27 cellular contexts compared by ENCODE assay signal in genomic region chr2:216576611-216577010, GRCh38.
"Had no signal": no experiment of that assay in that cellular context is flagged by ENCODE, and none has a peak within 500 bp of the region (broad histone marks: within the 10 kb centered on the region; RNA-seq: fewer than 3 reads in every experiment).

No MANE protein-coding gene starts in this region.

- H3K36me3 ChIP-seq: neural progenitor cell, ovary, right lobe of liver, sigmoid colon, stomach, thoracic aorta, thyroid gland, tibial nerve, upper lobe of left lung, vagina had no signal

- H3K4me3 ChIP-seq: neural progenitor cell, ovary, psoas muscle, right lobe of liver, sigmoid colon, stomach, thoracic aorta, thyroid gland, tibial nerve, upper lobe of left lung, vagina had no signal

- H3K9me3 ChIP-seq: ovary, psoas muscle, right lobe of liver, sigmoid colon, stomach, thoracic aorta, thyroid gland, tibial nerve, upper lobe of left lung, vagina had no signal

- ATAC-seq: psoas muscle; right cardiac atrium; right lobe of liver; stimulated activated effector memory CD8-positive, alpha-beta T cell treated with anti-CD3 and anti-CD28 coated beads, Interleukin-12 subunit alpha, Interleukin-12 subunit beta, amount 100 ng/mL, for 72 hours; stimulated activated naive B cell treated with anti-CD40 and anti-IgM and Interleukin-4, amounts not matched to agents 10 μg/mL and 1 μg/mL and 100 μg/mL, for 72 hours had no signal

- H3K27ac Mint-ChIP-seq: nephron; neural progenitor cell; progenitor cell of endocrine pancreas; stimulated activated effector memory CD8-positive, alpha-beta T cell treated with anti-CD3 and anti-CD28 coated beads, Interleukin-12 subunit alpha, Interleukin-12 subunit beta, amount 100 ng/mL, for 72 hours; stimulated activated naive B cell treated with anti-CD40 and anti-IgM and Interleukin-4, amounts not matched to agents 10 μg/mL and 1 μg/mL and 100 μg/mL, for 72 hours; stimulated activated naive CD8-positive, alpha-beta T cell treated with anti-CD3 and anti-CD28 coated beads, Interleukin-15, Interleukin-2, amounts not matched to agents 100 ng/mL and 50 ng/mL, for 24 hours had no signal

- H3K4me1 ChIP-seq: neural progenitor cell, parathyroid adenoma, thyroid gland had no signal

- H3K27me3 Mint-ChIP-seq: progenitor cell of endocrine pancreas had no signal

- DNase-seq: occipital lobe; ovary; posterior cingulate gyrus; psoas muscle; right cardiac atrium; right lobe of liver; sigmoid colon; small intestine; stimulated activated CD4-positive, alpha-beta T cell treated with anti-CD3 and anti-CD28 coated beads, Interleukin-15, amount 100 ng/mL, for 24 hours; stimulated activated CD4-positive, alpha-beta T cell treated with anti-CD3 and anti-CD28 coated beads, Interleukin-2, amount 100 ng/mL, for 24 hours; stimulated activated CD4-positive, alpha-beta T cell treated with anti-CD3 and anti-CD28 coated beads, Interleukin-2, amount 100 ng/mL, for 48 hours; stimulated activated CD4-positive, alpha-beta T cell treated with anti-CD3 and anti-CD28 coated beads, Interleukin-4, amount 100 ng/mL, for 24 hours; stimulated activated naive B cell treated with anti-CD40 and anti-IgM and Interleukin-4, amounts not matched to agents 10 μg/mL and 1 μg/mL and 100 μg/mL, for 72 hours; stimulated activated naive CD4-positive, alpha-beta T cell treated with Interleukin-2 at 50 U/mL for 16 hours; stomach; thyroid gland; trophoblast cell; upper lobe of left lung had no signal

- H3K4me3 Mint-ChIP-seq: nephron; neural progenitor cell; stimulated activated effector memory CD8-positive, alpha-beta T cell treated with anti-CD3 and anti-CD28 coated beads, Interleukin-12 subunit alpha, Interleukin-12 subunit beta, amount 100 ng/mL, for 72 hours; stimulated activated naive B cell treated with anti-CD40 and anti-IgM and Interleukin-4, amounts not matched to agents 10 μg/mL and 1 μg/mL and 100 μg/mL, for 72 hours; stimulated activated naive CD8-positive, alpha-beta T cell treated with anti-CD3 and anti-CD28 coated beads, Interleukin-15, Interleukin-2, amounts not matched to agents 100 ng/mL and 50 ng/mL, for 24 hours had no signal

- H3K4me1 Mint-ChIP-seq: nephron; stimulated activated naive B cell treated with anti-CD40 and anti-IgM and Interleukin-4, amounts not matched to agents 10 μg/mL and 1 μg/mL and 100 μg/mL, for 72 hours had no signal

- H3K9me3 Mint-ChIP-seq: stimulated activated effector memory CD8-positive, alpha-beta T cell treated with anti-CD3 and anti-CD28 coated beads, Interleukin-12 subunit alpha, Interleukin-12 subunit beta, amount 100 ng/mL, for 72 hours; stimulated activated naive B cell treated with anti-CD40 and anti-IgM and Interleukin-4, amounts not matched to agents 10 μg/mL and 1 μg/mL and 100 μg/mL, for 72 hours; stimulated activated naive CD8-positive, alpha-beta T cell treated with anti-CD3 and anti-CD28 coated beads, Interleukin-15, Interleukin-2, amounts not matched to agents 100 ng/mL and 50 ng/mL, for 24 hours had no signal

- H3K27ac ChIP-seq: neural progenitor cell, ovary, parathyroid adenoma, psoas muscle, right lobe of liver, sigmoid colon, stomach, thoracic aorta, thyroid gland, tibial nerve, upper lobe of left lung, vagina had no signal

- H3K36me3 Mint-ChIP-seq: neural progenitor cell; stimulated activated effector memory CD8-positive, alpha-beta T cell treated with anti-CD3 and anti-CD28 coated beads, Interleukin-12 subunit alpha, Interleukin-12 subunit beta, amount 100 ng/mL, for 72 hours; stimulated activated naive B cell treated with anti-CD40 and anti-IgM and Interleukin-4, amounts not matched to agents 10 μg/mL and 1 μg/mL and 100 μg/mL, for 72 hours had no signal

- H3K27me3 ChIP-seq: neural progenitor cell, ovary, right lobe of liver, sigmoid colon, stomach, thyroid gland, tibial nerve, upper lobe of left lung, vagina had no signal
